ENCODE assay signal across 8 cellular contexts in genomic region chr16:70524406-70524825, GRCh38. TPM values are rescaled to one million over a fixed set of nuclear protein-coding genes. Genes with fewer than 3 reads are reported as not detected.
DNase-seq lines count a peak whose midpoint lies in the region; ATAC-seq and TF ChIP-seq lines count a peak whose summit lies in the region.
"Not testable (repeated sequence)": the region's sequence is repeated elsewhere in the genome, so short reads cannot be mapped to it uniquely, and the experiment has no call there.

No MANE protein-coding gene starts in this region.

- intact Hi-C loops in psoas muscle (cut with DNase I); upper lobe of right lung (cut with DNase I): not testable (repeated sequence)

- H3K27ac Mint-ChIP-seq in T-helper 17 cell = peak overlapping the region; percentile 100
- H3K27ac Mint-ChIP-seq in endothelial cell (ENCODE audit: unreplicated experiment) = peak overlapping the region; percentile 98

- H3K36me3 ChIP-seq in psoas muscle (ENCODE audit: insufficient read depth in 1 of 2, low read depth in 1 of 2) (peaks cover 4 to 42% of the 10 kb centered on the region in 2 donors), upper lobe of right lung (peaks cover 40% of the 10 kb centered on the region)

- H3K36me3 Mint-ChIP-seq in T-helper 17 cell (ENCODE audit: low read depth) = peaks cover 14% of the 10 kb centered on the region
- not testable (repeated sequence) for H3K36me3 Mint-ChIP-seq in endothelial cell (ENCODE audit: low read depth, unreplicated experiment)

- WGBS in psoas muscle, 3 donors = 0 to 4% (median 1%) methylated on average over 24 of the region's 24 CpGs

- H3K4me3 Mint-ChIP-seq in T-helper 17 cell (peak overlapping the region; percentile 99), endothelial cell (ENCODE audit: unreplicated experiment) (peak overlapping the region; percentile 100)

- H3K4me3 ChIP-seq in GM08714 (ENCODE audit: low read length) = peak overlapping the region; percentile 99
- peak overlapping the region; percentile 72 for H3K4me3 ChIP-seq in Jurkat, Clone E6-1 (ENCODE audit: low read length)
- peak overlapping the region; percentile 82 for H3K4me3 ChIP-seq in psoas muscle
- H3K4me3 ChIP-seq in upper lobe of right lung = peak overlapping the region; percentile 73

- H3K4me1 Mint-ChIP-seq in T-helper 17 cell = peaks cover 57% of the 10 kb centered on the region
- peaks cover 32% of the 10 kb centered on the region for H3K4me1 Mint-ChIP-seq in endothelial cell (ENCODE audit: unreplicated experiment)

- TF ChIP-seq CTCF in endothelial cell (IDR thresholded peaks at IDR 0.05; ENCODE audit: unreplicated experiment); psoas muscle (IDR thresholded peaks at IDR 0.05); upper lobe of right lung (IDR thresholded peaks at IDR 0.05): not testable (repeated sequence)

- peak overlapping the region; percentile 80 for H3K27ac ChIP-seq in layer of hippocampus (ENCODE audit: low read depth, low read length)
- peak overlapping the region; percentile 90 for H3K27ac ChIP-seq in psoas muscle
- peak overlapping the region; percentile 91 for H3K27ac ChIP-seq in upper lobe of right lung

- H3K9me3 ChIP-seq in T-helper 17 cell (ENCODE audit: control insufficient read depth, low read length, poor library complexity, severe bottlenecking); psoas muscle; upper lobe of right lung: not testable (repeated sequence)

- H3K27me3 ChIP-seq in layer of hippocampus (ENCODE audit: control insufficient read depth, insufficient read depth, low read length); psoas muscle (ENCODE audit: insufficient read depth in 3 of 3, low read length in 2 of 3); upper lobe of right lung: not testable (repeated sequence)

- ATAC-seq in T-helper 17 cell (peak; percentile 32), psoas muscle (peak; percentile 9 to 46 (median 28)), upper lobe of right lung (peak; percentile 2)

- not testable (repeated sequence) for H3K27me3 Mint-ChIP-seq in T-helper 17 cell; endothelial cell (ENCODE audit: unreplicated experiment)

- not testable (repeated sequence) for DNase-seq in Jurkat, Clone E6-1 (ENCODE audit: low read depth, low spot score); upper lobe of right lung
- DNase-seq in T-helper 17 cell = peak in 2 of 3 donors; percentile 11
- peak; percentile 20 for DNase-seq in activated naive CD4-positive, alpha-beta T cell treated with anti-CD3 and anti-CD28 coated beads, Interleukin-2, amount 50 U/mL, for 16 hours
- peak; percentile 7 for DNase-seq in endothelial cell (ENCODE audit: low spot score)
- peak; percentile 23 to 70 for DNase-seq in psoas muscle

- H3K4me1 ChIP-seq in psoas muscle = peaks cover 49% of the 10 kb centered on the region
- H3K4me1 ChIP-seq in upper lobe of right lung = peaks cover 48% of the 10 kb centered on the region

- H3K9me3 Mint-ChIP-seq in endothelial cell (ENCODE audit: unreplicated experiment) = not testable (repeated sequence)

RNA-seq across cellular contexts. Expression of gene SF3B3, which starts 0.8 kb away (rescaled TPM):
- 400 TPM for polyA plus RNA-seq in Jurkat, Clone E6-1 (2012; ENCODE audit: insufficient read depth, insufficient read length)
- total RNA-seq in T-helper 17 cell (100 to 1,000 TPM; 163 to 182 TPM), endothelial cell (ENCODE audit: unreplicated experiment) (228 TPM), psoas muscle (100 to 1,000 TPM; 145 to 178 (median 157) TPM), upper lobe of right lung (174 TPM)
- 100 to 1,000 TPM in 1 of 3 donors, 10 to 100 TPM in 2; 50.0 to 117 (median 59.9) TPM for polyA plus RNA-seq in psoas muscle

RNA-seq across cellular contexts. Expression of gene COG4, which starts 1.1 kb away (rescaled TPM):
- 27.9 TPM for polyA plus RNA-seq in Jurkat, Clone E6-1 (2012; ENCODE audit: insufficient read depth, insufficient read length)
- total RNA-seq in T-helper 17 cell = 10 to 100 TPM; 26.3 to 54.0 TPM
- total RNA-seq in endothelial cell (ENCODE audit: unreplicated experiment) = 64.1 TPM
- 10 to 100 TPM; 41.7 to 77.8 (median 64.9) TPM for total RNA-seq in psoas muscle
- polyA plus RNA-seq in psoas muscle = 10 to 100 TPM; 29.1 to 80.3 (median 41.4) TPM
- 63.0 TPM for total RNA-seq in upper lobe of right lung
